ENCODE assay signal across 8 cellular contexts in genomic region chr1:167722152-167722869, GRCh38. TPM values are rescaled to one million over a fixed set of nuclear protein-coding genes. Genes with fewer than 3 reads are reported as not detected.
DNase-seq lines count a peak whose midpoint lies in the region; ATAC-seq and FAIRE-seq lines count a peak whose summit lies in the region.

No MANE protein-coding gene starts in this region.

- H3K27me3 ChIP-seq in HUES64 (ENCODE audit: insufficient read depth, low read length): no peaks in the 10 kb centered on the region
- H3K27me3 ChIP-seq in subcutaneous abdominal adipose tissue (ENCODE audit: control insufficient read depth in 5 of 5, insufficient read depth in 4 of 5, low read length in 5 of 5): no peaks in the 10 kb centered on the region

- peak; percentile 36 for ATAC-seq in GM21619 (IDR thresholded peaks at IDR 0.05; ENCODE audit: unreplicated experiment)

- peaks cover 27% of the 10 kb centered on the region for H3K4me1 ChIP-seq in ES-I3 (ENCODE audit: insufficient read depth, low read length)
- H3K4me1 ChIP-seq in HUES64 (ENCODE audit: insufficient read depth, low read length): peaks cover 45% of the 10 kb centered on the region
- H3K4me1 ChIP-seq in subcutaneous abdominal adipose tissue (ENCODE audit: control insufficient read depth in 5 of 5, insufficient read depth in 5 of 5, low read length in 5 of 5): peaks cover 8 to 50% (median 46%) of the 10 kb centered on the region in 5 donors

- under 1% methylated on average over 50 of the region's 52 CpGs for WGBS in HUES64

- no peaks in the 10 kb centered on the region for H3K9me3 ChIP-seq in ES-I3 (ENCODE audit: control insufficient read depth, insufficient read depth, low read length)
- H3K9me3 ChIP-seq in HUES64 (ENCODE audit: insufficient read depth, low read depth, low read length): no peaks in the 10 kb centered on the region
- H3K9me3 ChIP-seq in subcutaneous abdominal adipose tissue (ENCODE audit: control insufficient read depth in 5 of 5, low read length in 5 of 5): no peaks in the 10 kb centered on the region

- H3K36me3 ChIP-seq in ES-I3 (ENCODE audit: insufficient read depth, low read length) (no peaks in the 10 kb centered on the region), HUES64 (ENCODE audit: insufficient read depth, low read length) (no peaks in the 10 kb centered on the region), subcutaneous abdominal adipose tissue (ENCODE audit: control insufficient read depth in 5 of 5, insufficient read depth in 5 of 5, low read length in 5 of 5) (no peaks in the 10 kb centered on the region)

- H3K9ac ChIP-seq in ES-I3 (ENCODE audit: low read depth, low read length) (peak overlapping the region; percentile 76), HUES64 (ENCODE audit: low read depth, low read length) (peak overlapping the region; percentile 79), subcutaneous abdominal adipose tissue (ENCODE audit: low read length in 5 of 5) (peak overlapping the region; percentile 43 to 95 (median 83))

- no peak for FAIRE-seq in GM19239 (lab: Jason Lieb, UNC)

- DNase-seq in T-helper 22 cell (ENCODE audit: low read depth) (peak; percentile 12), dermis blood vessel endothelial cell (peak; percentile 59), lung microvascular endothelial cell (ENCODE audit: low read depth in 2 of 2) (peak; percentile 36 to 48), GM19239 (ENCODE audit: insufficient read length, low spot score) (no peak)

- H3K27ac ChIP-seq in HUES64 (ENCODE audit: low read depth, low read length): peak overlapping the region; percentile 61
- peak overlapping the region; percentile 91 for H3K27ac ChIP-seq in subcutaneous abdominal adipose tissue (ENCODE audit: low read depth, low read length)

- H3K4me3 ChIP-seq in HUES64 (ENCODE audit: low read length) (peak overlapping the region; percentile 88), subcutaneous abdominal adipose tissue (ENCODE audit: low read depth in 1 of 5, low read length in 5 of 5) (peak overlapping the region; percentile 80 to 88 (median 84))

RNA-seq across cellular contexts. Expression of gene MPZL1, which starts 0.5 kb away (rescaled TPM):
- 49.8 TPM for polyA plus RNA-seq in HUES64 (2013, experiment 1 of 2)
- 58.5 TPM for polyA plus RNA-seq in HUES64 (2013, experiment 2 of 2)
- total RNA-seq in dermis blood vessel endothelial cell (114 and 127 TPM in 2 replicates), lung microvascular endothelial cell (77.8 and 85.1 TPM in 2 replicates)
